ENCODE assay signal across 11 cellular contexts in the genomic region with DNA sequence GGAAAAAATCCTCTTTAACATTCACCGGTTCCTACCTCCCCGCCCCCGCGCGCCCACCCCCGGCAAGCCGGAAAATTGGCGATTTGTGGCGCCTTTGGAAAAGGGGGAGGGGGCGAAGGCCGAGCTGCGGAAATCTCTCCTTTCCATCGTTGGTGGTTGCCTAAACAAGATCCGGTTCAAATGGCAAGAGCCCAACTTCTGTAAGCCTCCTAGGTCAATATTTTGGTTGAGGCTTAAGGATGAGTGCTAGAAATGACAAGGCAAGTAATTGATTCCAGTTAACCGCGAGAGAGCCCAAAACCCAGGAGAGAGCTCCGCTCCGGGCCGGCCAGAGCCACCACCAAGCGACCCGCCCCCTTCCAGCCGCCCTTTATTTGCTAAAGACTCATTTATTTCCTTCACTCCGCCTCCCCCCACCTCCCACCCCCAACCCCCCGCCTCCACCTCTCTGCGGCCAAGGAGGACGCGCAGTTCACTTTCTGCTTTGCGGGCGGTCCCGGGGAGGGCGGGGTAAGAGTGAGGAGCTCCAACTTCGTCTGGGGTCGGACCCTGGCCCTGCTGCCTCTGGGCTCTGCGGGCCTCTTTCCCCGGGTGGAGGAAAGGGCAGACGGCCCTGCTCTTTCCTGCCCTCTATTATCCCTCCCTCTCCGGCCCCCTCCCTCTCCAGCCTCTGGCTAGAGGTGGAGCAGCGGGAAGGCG. TPM values are rescaled to one million over a fixed set of nuclear protein-coding genes. Genes with fewer than 3 reads are reported as not detected.
DNase-seq lines count a peak whose midpoint lies in the region; ATAC-seq and TF ChIP-seq lines count a peak whose summit lies in the region.
"Had no signal": no experiment of that assay in that cellular context is flagged by ENCODE, and none has a peak within 500 bp of the region (broad histone marks: within the 10 kb centered on the region; RNA-seq: fewer than 3 reads in every experiment).

No MANE protein-coding gene starts in this region.

- H3K27ac ChIP-seq in HEK293 (ENCODE audit: extremely low read depth, low read depth, low read length) (peak overlapping the region; percentile 73), dorsolateral prefrontal cortex (peak overlapping the region in 56 of 59 donors; percentile 32 to 98 (median 94))

- H3K4me3 Mint-ChIP-seq in osteocyte (ENCODE audit: unreplicated experiment): no peak overlapping the region
- no peak overlapping the region for H3K4me3 Mint-ChIP-seq in stimulated activated memory B cell treated with anti-CD40 and anti-IgM and Interleukin-4, amounts not matched to agents 10 μg/mL and 1 μg/mL and 100 μg/mL, for 72 hours

- POLR2A ChIA-PET in HEK293 (lab: Yijun Ruan, JAX): interaction anchor here (0.7 kb wide), 2 partner anchors 425 to 1631 kb away, joined by 3 to 9 read pairs; no protein-coding TSS in a partner anchor

- TF ChIP-seq CTCF in HEK293 (tag by site-specific recombination; IDR thresholded peaks at IDR 0.05): no peak
- no peak for TF ChIP-seq CTCF in dorsolateral prefrontal cortex (IDR thresholded peaks at IDR 0.05 in 54 of 56, conservative IDR thresholded peaks at IDR 0.05 in 2 of 56; ENCODE audit: low read depth in 1 of 56, partially characterized antibody in 56 of 56)
- no peak for TF ChIP-seq CTCF in osteocyte (IDR thresholded peaks at IDR 0.05)

- intact Hi-C loops in dorsolateral prefrontal cortex (cut with DNase I): loop anchor here in 1 of 2 donors (5.0 to 10.0 kb wide), 2 partner anchors 120 to 212 kb away; a partner anchor contains a TSS

- H3K4me1 Mint-ChIP-seq in osteocyte (ENCODE audit: unreplicated experiment): peaks cover 44% of the 10 kb centered on the region
- peaks cover 18% of the 10 kb centered on the region for H3K4me1 Mint-ChIP-seq in stimulated activated memory B cell treated with anti-CD40 and anti-IgM and Interleukin-4, amounts not matched to agents 10 μg/mL and 1 μg/mL and 100 μg/mL, for 72 hours

- peaks cover 0 to 100% (median 87%) of the 10 kb centered on the region in 45 donors for H3K27me3 ChIP-seq in dorsolateral prefrontal cortex

- no peaks in the 10 kb centered on the region for H3K9me3 ChIP-seq in HEK293 (ENCODE audit: control insufficient read depth, insufficient read depth, low read depth, low read length)

- peaks cover 0 to 9% of the 10 kb centered on the region in 2 experiments; a peak in 1 of 3 replicates for H3K36me3 ChIP-seq in HEK293 (ENCODE audit: control insufficient read depth in 2 of 2, insufficient read depth in 1 of 2, low read length in 2 of 2)

- CTCF ChIA-PET in HEK293 (lab: Yijun Ruan, JAX): interaction anchor here (0.6 to 3.6 kb wide), 8 partner anchors 10 to 677 kb away, joined by 3 to 12 read pairs (median 4); a partner anchor contains a TSS

- H3K27ac Mint-ChIP-seq in osteocyte (ENCODE audit: unreplicated experiment): no peak overlapping the region
- H3K27ac Mint-ChIP-seq in stimulated activated memory B cell treated with anti-CD40 and anti-IgM and Interleukin-4, amounts not matched to agents 10 μg/mL and 1 μg/mL and 100 μg/mL, for 72 hours: no peak overlapping the region

- H3K36me3 Mint-ChIP-seq in osteocyte (ENCODE audit: unreplicated experiment): peaks cover 4% of the 10 kb centered on the region
- H3K36me3 Mint-ChIP-seq in stimulated activated memory B cell treated with anti-CD40 and anti-IgM and Interleukin-4, amounts not matched to agents 10 μg/mL and 1 μg/mL and 100 μg/mL, for 72 hours: no peaks in the 10 kb centered on the region

- H3K4me3 ChIP-seq in HEK293 (ENCODE audit: low read depth, low read length) (peak overlapping the region; percentile 35), dorsolateral prefrontal cortex (peak overlapping the region; percentile 16 to 83 (median 61))

- no peak for ATAC-seq in stimulated activated memory B cell treated with anti-CD40 and anti-IgM and Interleukin-4, amounts not matched to agents 10 μg/mL and 1 μg/mL and 100 μg/mL, for 72 hours

- peaks cover 4% of the 10 kb centered on the region; the same call in 1 of the 2 replicates for H3K4me1 ChIP-seq in HEK293 (ENCODE audit: control insufficient read depth, insufficient read depth, low read length)

- H3K9me3 Mint-ChIP-seq in osteocyte (ENCODE audit: unreplicated experiment): no peaks in the 10 kb centered on the region
- no peaks in the 10 kb centered on the region for H3K9me3 Mint-ChIP-seq in stimulated activated memory B cell treated with anti-CD40 and anti-IgM and Interleukin-4, amounts not matched to agents 10 μg/mL and 1 μg/mL and 100 μg/mL, for 72 hours

- peaks cover 80% of the 10 kb centered on the region for H3K27me3 Mint-ChIP-seq in osteocyte (ENCODE audit: unreplicated experiment)
- H3K27me3 Mint-ChIP-seq in stimulated activated memory B cell treated with anti-CD40 and anti-IgM and Interleukin-4, amounts not matched to agents 10 μg/mL and 1 μg/mL and 100 μg/mL, for 72 hours: peaks cover 87% of the 10 kb centered on the region

- peak; percentile 45 for DNase-seq in COLO829 (ENCODE audit: low spot score)
- peak in 1 of 10 donors; percentile 44 for DNase-seq in dorsolateral prefrontal cortex
- DNase-seq in osteocyte (ENCODE audit: extremely low spot score, unreplicated experiment): peak; percentile 79
- no peak for DNase-seq in stimulated activated CD4-positive, alpha-beta T cell treated with anti-CD3 and anti-CD28 coated beads, Interleukin-12 subunit alpha, Interleukin-12 subunit beta, amount 100 ng/mL, for 4 hours
- DNase-seq in cortex of kidney (lab: John Stamatoyannopoulos, UW): no peak
- DNase-seq: activated naive CD4-positive, alpha-beta T cell treated with Interleukin-2 at 50 U/mL for 16 hours; NCI-H187 had no signal

TF ChIP-seq in HEK293, 187 proteins besides CTCF, POLR2A, EP300 and RAD21 (continues in another document):
- TF ChIP-seq ZNF211 (tag by site-specific recombination; IDR thresholded peaks at IDR 0.05; ENCODE audit: low read depth): no peak
- TF ChIP-seq, protein P1, sequence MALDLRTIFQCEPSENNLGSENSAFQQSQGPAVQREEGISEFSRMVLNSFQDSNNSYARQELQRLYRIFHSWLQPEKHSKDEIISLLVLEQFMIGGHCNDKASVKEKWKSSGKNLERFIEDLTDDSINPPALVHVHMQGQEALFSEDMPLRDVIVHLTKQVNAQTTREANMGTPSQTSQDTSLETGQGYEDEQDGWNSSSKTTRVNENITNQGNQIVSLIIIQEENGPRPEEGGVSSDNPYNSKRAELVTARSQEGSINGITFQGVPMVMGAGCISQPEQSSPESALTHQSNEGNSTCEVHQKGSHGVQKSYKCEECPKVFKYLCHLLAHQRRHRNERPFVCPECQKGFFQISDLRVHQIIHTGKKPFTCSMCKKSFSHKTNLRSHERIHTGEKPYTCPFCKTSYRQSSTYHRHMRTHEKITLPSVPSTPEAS (tag by site-specific recombination; IDR thresholded peaks at IDR 0.05): no peak
- TF ChIP-seq, protein P2, sequence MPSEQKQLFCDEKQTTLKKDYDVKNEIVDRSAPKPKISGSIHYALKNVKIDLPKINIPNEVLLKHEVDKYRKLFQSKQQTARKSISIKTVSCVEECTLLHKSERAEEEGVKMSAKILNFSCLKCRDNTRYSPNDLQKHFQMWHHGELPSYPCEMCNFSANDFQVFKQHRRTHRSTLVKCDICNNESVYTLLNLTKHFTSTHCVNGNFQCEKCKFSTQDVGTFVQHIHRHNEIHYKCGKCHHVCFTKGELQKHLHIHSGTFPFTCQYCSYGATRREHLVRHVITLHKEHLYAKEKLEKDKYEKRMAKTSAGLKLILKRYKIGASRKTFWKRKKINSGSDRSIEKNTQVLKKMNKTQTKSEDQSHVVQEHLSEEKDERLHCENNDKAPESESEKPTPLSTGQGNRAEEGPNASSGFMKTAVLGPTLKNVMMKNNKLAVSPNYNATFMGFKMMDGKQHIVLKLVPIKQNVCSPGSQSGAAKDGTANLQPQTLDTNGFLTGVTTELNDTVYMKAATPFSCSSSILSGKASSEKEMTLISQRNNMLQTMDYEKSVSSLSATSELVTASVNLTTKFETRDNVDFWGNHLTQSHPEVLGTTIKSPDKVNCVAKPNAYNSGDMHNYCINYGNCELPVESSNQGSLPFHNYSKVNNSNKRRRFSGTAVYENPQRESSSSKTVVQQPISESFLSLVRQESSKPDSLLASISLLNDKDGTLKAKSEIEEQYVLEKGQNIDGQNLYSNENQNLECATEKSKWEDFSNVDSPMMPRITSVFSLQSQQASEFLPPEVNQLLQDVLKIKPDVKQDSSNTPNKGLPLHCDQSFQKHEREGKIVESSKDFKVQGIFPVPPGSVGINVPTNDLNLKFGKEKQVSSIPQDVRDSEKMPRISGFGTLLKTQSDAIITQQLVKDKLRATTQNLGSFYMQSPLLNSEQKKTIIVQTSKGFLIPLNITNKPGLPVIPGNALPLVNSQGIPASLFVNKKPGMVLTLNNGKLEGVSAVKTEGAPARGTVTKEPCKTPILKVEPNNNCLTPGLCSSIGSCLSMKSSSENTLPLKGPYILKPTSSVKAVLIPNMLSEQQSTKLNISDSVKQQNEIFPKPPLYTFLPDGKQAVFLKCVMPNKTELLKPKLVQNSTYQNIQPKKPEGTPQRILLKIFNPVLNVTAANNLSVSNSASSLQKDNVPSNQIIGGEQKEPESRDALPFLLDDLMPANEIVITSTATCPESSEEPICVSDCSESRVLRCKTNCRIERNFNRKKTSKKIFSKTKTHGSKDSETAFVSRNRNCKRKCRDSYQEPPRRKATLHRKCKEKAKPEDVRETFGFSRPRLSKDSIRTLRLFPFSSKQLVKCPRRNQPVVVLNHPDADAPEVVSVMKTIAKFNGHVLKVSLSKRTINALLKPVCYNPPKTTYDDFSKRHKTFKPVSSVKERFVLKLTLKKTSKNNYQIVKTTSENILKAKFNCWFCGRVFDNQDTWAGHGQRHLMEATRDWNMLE (tag by site-specific recombination; conservative IDR thresholded peaks at IDR 0.05; ENCODE audit: low read depth): peak; percentile 56; the same call in 1 of the 2 replicates
- no peak for TF ChIP-seq ZFP69B (tag by site-specific recombination; IDR thresholded peaks at IDR 0.05)
- no peak for TF ChIP-seq ZNF112 (tag by site-specific recombination; IDR thresholded peaks at IDR 0.05)
- no peak for TF ChIP-seq HOXC10 (CRISPR knock-in tag; IDR thresholded peaks at IDR 0.05)
- no peak for TF ChIP-seq ZNF10 (tag by site-specific recombination; IDR thresholded peaks at IDR 0.05)
- TF ChIP-seq ZNF146 (tag by site-specific recombination; IDR thresholded peaks at IDR 0.05): no peak
- TF ChIP-seq GLIS1 (tag by site-specific recombination; IDR thresholded peaks at IDR 0.05): peak; percentile 79
- no peak for TF ChIP-seq ZNF658 (tag by site-specific recombination; IDR thresholded peaks at IDR 0.05)
- TF ChIP-seq SP3 (tag by site-specific recombination; IDR thresholded peaks at IDR 0.05): peak; percentile 39; the same call in 1 of the 2 replicates
- TF ChIP-seq ZNF701 (tag by site-specific recombination; IDR thresholded peaks at IDR 0.05): no peak

RNA-seq across cellular contexts. Expression of a gene that starts 0.8 kb away (rescaled TPM):
- 10 to 100 TPM in 101 of 120 experiments, 1 to 10 TPM in 19; 5.9 to 47.3 (median 14.2) TPM for total RNA-seq in dorsolateral prefrontal cortex
- total RNA-seq in osteocyte: not detected in 2 replicates
- total RNA-seq: fibroblast of lung; T-helper 2 cell treated with Interferon-gamma antibody and Interleukin-4, amounts not matched to agents 100 ng/mL and 5 ng/mL, for 36 hours had no signal

Comparison
In these comparisons a context has a peak if more than half of its experiments do, and no peak if none do; other contexts are left out.
1. DNase-seq: peak in COLO829 (single experiment) and osteocyte (single experiment); none in stimulated activated CD4-positive, alpha-beta T cell treated with anti-CD3 and anti-CD28 coated beads, Interleukin-12 subunit alpha, Interleukin-12 subunit beta, amount 100 ng/mL, for 4 hours (single experiment) and cortex of kidney (single experiment).